In genomic region chr13:90696656-90697055, GRCh38 we compare ENCODE assay signal across 1 cellular context.
TF ChIP-seq lines count a peak whose summit lies in the region.

No MANE protein-coding gene starts in this region.

TF ChIP-seq in A549, 52 proteins besides CTCF, POLR2A, EP300 and RAD21 (continued from another document):
- TF ChIP-seq PBX3 (IDR thresholded peaks at IDR 0.05), result no peak
